14 cellular contexts compared by ENCODE assay signal in the genomic region with DNA sequence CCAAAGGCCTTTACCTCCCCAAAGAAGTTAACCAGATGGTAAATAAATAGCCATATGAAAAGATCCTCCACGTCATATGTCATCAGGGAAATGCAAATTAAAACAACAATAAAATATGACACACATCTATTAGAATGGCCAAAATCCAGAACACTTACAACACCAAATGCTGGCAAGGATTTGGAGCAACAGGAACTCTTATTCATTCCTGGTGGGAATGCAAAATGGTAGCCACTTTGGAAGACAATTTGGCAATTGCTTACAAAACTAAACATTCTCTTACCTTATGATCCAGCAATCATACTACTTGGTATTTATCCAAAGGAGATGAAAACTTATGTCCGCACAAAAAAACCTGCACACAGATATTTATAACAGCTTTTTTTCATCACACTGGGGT. TPM values are rescaled to one million over a fixed set of nuclear protein-coding genes. Genes with fewer than 3 reads are reported as not detected.
DNase-seq lines count a peak whose midpoint lies in the region; ATAC-seq, FAIRE-seq and TF ChIP-seq lines count a peak whose summit lies in the region.
"Had no signal": no experiment of that assay in that cellular context is flagged by ENCODE, and none has a peak within 500 bp of the region (broad histone marks: within the 10 kb centered on the region; RNA-seq: fewer than 3 reads in every experiment).

No MANE protein-coding gene starts in this region.

- H3K9me3 Mint-ChIP-seq in CD4-positive, alpha-beta T cell, result no peaks in the 10 kb centered on the region
- H3K9me3 Mint-ChIP-seq in activated T-helper 17 cell treated with anti-CD3 and anti-CD28 coated beads, Interleukin-2, amount 50 U/mL, for 72 hours, result no peaks in the 10 kb centered on the region
- no peaks in the 10 kb centered on the region for H3K9me3 Mint-ChIP-seq in nephron

- intact Hi-C loops in CD4-positive, alpha-beta T cell (cut with DNase I, micrococcal nuclease), result loop anchor here in 1 of 2 experiments (10.0 kb wide), 2 partner anchors 1254 to 1874 kb away; a partner anchor contains a TSS

- ATAC-seq in CD4-positive, alpha-beta T cell (ENCODE audit: poor library complexity), result no peak
- ATAC-seq in activated T-helper 17 cell treated with anti-CD3 and anti-CD28 coated beads, Interleukin-2, amount 50 U/mL, for 72 hours (replicated peaks), result no peak
- ATAC-seq in HG03571 (IDR thresholded peaks at IDR 0.05; ENCODE audit: unreplicated experiment), result no peak
- ATAC-seq: WTC11 had no signal

- peaks cover 59% of the 10 kb centered on the region for H3K4me1 Mint-ChIP-seq in CD4-positive, alpha-beta T cell (ENCODE audit: low read depth)
- peaks cover 47% of the 10 kb centered on the region for H3K4me1 Mint-ChIP-seq in activated T-helper 17 cell treated with anti-CD3 and anti-CD28 coated beads, Interleukin-2, amount 50 U/mL, for 72 hours
- peaks cover 29% of the 10 kb centered on the region for H3K4me1 Mint-ChIP-seq in nephron

- no peaks in the 10 kb centered on the region for H3K9me2 ChIP-seq in DOHH2 (replicated peaks; ENCODE audit: control insufficient read depth, low read length)

- H3K36me3 Mint-ChIP-seq in CD4-positive, alpha-beta T cell (ENCODE audit: low read depth), result peaks cover 30% of the 10 kb centered on the region
- peaks cover 82% of the 10 kb centered on the region for H3K36me3 Mint-ChIP-seq in activated T-helper 17 cell treated with anti-CD3 and anti-CD28 coated beads, Interleukin-2, amount 50 U/mL, for 72 hours (ENCODE audit: low read depth)
- H3K36me3 Mint-ChIP-seq in nephron (ENCODE audit: low read depth), result peaks cover 5% of the 10 kb centered on the region

- peaks cover 99% of the 10 kb centered on the region for H3K79me2 ChIP-seq in DOHH2 (ENCODE audit: control insufficient read depth, low read length)

- H4K20me1 ChIP-seq in DOHH2 (ENCODE audit: control insufficient read depth, insufficient read depth, low read depth, low read length), result peaks cover 33% of the 10 kb centered on the region

- no peaks in the 10 kb centered on the region for H3K27me3 Mint-ChIP-seq in CD4-positive, alpha-beta T cell
- no peaks in the 10 kb centered on the region for H3K27me3 Mint-ChIP-seq in activated T-helper 17 cell treated with anti-CD3 and anti-CD28 coated beads, Interleukin-2, amount 50 U/mL, for 72 hours
- no peaks in the 10 kb centered on the region for H3K27me3 Mint-ChIP-seq in nephron (ENCODE audit: low read depth)

- no peaks in the 10 kb centered on the region for H3K27me3 ChIP-seq in CD4-positive, alpha-beta T cell (ENCODE audit: control insufficient read depth, insufficient read depth, low read length)
- H3K27me3 ChIP-seq in DOHH2 (ENCODE audit: control insufficient read depth, low read length), result no peaks in the 10 kb centered on the region

- H3F3A ChIP-seq in DOHH2 (ENCODE audit: control insufficient read depth, insufficient read depth), result peaks cover 73% of the 10 kb centered on the region

- CTCF ChIA-PET in CD4-positive, alpha-beta T cell (lab: Charles Lee), result no interaction called here

- DNase-seq in CD4-positive, alpha-beta T cell, result no peak
- DNase-seq in KG1 (lab: John Stamatoyannopoulos, UW) (no peak), RCC 7860 (ENCODE audit: low spot score) (no peak)
- DNase-seq: amniotic stem cell, COR-L47, GF-D8, NCI-H146, NCI-H510A had no signal

- H3K4me3 ChIP-seq in DOHH2 (ENCODE audit: low read length), result peak overlapping the region; percentile 97

- peak overlapping the region; percentile 63 for H3K4me3 Mint-ChIP-seq in CD4-positive, alpha-beta T cell
- H3K4me3 Mint-ChIP-seq in activated T-helper 17 cell treated with anti-CD3 and anti-CD28 coated beads, Interleukin-2, amount 50 U/mL, for 72 hours, result peak overlapping the region; percentile 94
- peak overlapping the region; percentile 64 to 99 (median 71) for H3K4me3 Mint-ChIP-seq in nephron

- peaks cover 89% of the 10 kb centered on the region for H3K4me1 ChIP-seq in DOHH2 (ENCODE audit: control insufficient read depth, low read length)

- no peaks in the 10 kb centered on the region for H3K9me3 ChIP-seq in CD4-positive, alpha-beta T cell (ENCODE audit: control insufficient read depth, low read length)
- H3K9me3 ChIP-seq in DOHH2 (ENCODE audit: control insufficient read depth, insufficient read depth, low read length), result no peaks in the 10 kb centered on the region

- TF ChIP-seq CTCF in CD4-positive, alpha-beta T cell (IDR thresholded peaks at IDR 0.05), result no peak
- TF ChIP-seq CTCF in DOHH2 (IDR thresholded peaks at IDR 0.05; ENCODE audit: low read depth, low read length, poor library complexity, severe bottlenecking) (no peak), nephron (IDR thresholded peaks at IDR 0.05; ENCODE audit: unreplicated experiment in 3 of 3) (no peak)

- no peak overlapping the region for H3K27ac ChIP-seq in CD4-positive, alpha-beta T cell (ENCODE audit: low read depth, low read length)
- H3K27ac ChIP-seq in DOHH2 (ENCODE audit: low read depth, low read length), result peak overlapping the region; percentile 70

- POLR2A ChIA-PET in CD4-positive, alpha-beta T cell (lab: Charles Lee), result no interaction called here

- no peak for FAIRE-seq in RCC 7860 (lab: Jason Lieb, UNC)
- FAIRE-seq: endothelial cell of umbilical vein had no signal

- H3K4me2 ChIP-seq in DOHH2 (ENCODE audit: low read length), result peak overlapping the region; percentile 87

- peaks cover 89% of the 10 kb centered on the region for H3K36me3 ChIP-seq in DOHH2 (ENCODE audit: control insufficient read depth, low read length)

- peak overlapping the region; percentile 89 for H3K27ac Mint-ChIP-seq in CD4-positive, alpha-beta T cell
- H3K27ac Mint-ChIP-seq in activated T-helper 17 cell treated with anti-CD3 and anti-CD28 coated beads, Interleukin-2, amount 50 U/mL, for 72 hours, result peak overlapping the region; percentile 98
- peak overlapping the region; percentile 29 to 97 (median 63) for H3K27ac Mint-ChIP-seq in nephron
- H3K27ac Mint-ChIP-seq: WTC11 had no signal

RNA-seq across cellular contexts. Expression of a gene that starts 1.3 kb away (rescaled TPM):
- 10 to 100 TPM; 66.3 to 71.7 TPM for total RNA-seq in CD4-positive, alpha-beta T cell
- 100 to 1,000 TPM; 110 to 114 TPM for total RNA-seq in activated T-helper 17 cell treated with anti-CD3 and anti-CD28 coated beads, Interleukin-2, amount 50 U/mL, for 72 hours
